In genomic region chr13:23081901-23082300, GRCh38 we compare ENCODE assay signal across 1 cellular context.
TF ChIP-seq lines count a peak whose summit lies in the region.

No MANE protein-coding gene starts in this region.

TF ChIP-seq in H1, 55 proteins besides CTCF, POLR2A, EP300 and RAD21:
- TF ChIP-seq SIX5 (IDR thresholded peaks at IDR 0.05; ENCODE audit: low read depth, low read length) (no peak), KDM1A (IDR thresholded peaks at IDR 0.05; ENCODE audit: borderline replicate concordance, low read length) (no peak), MAX (IDR thresholded peaks at IDR 0.05) (no peak), CREB1 (IDR thresholded peaks at IDR 0.05) (no peak), TAF1 (IDR thresholded peaks at IDR 0.05; ENCODE audit: low read depth, low read length) (no peak)
